In genomic region chr15:76169013-76169412, GRCh38 we compare ENCODE assay signal across 11 cellular contexts.
DNase-seq lines count a peak whose midpoint lies in the region; ATAC-seq and TF ChIP-seq lines count a peak whose summit lies in the region.
"Had no signal": no experiment of that assay in that cellular context is flagged by ENCODE, and none has a peak within 500 bp of the region (broad histone marks: within the 10 kb centered on the region; RNA-seq: fewer than 3 reads in every experiment).

No MANE protein-coding gene starts in this region.

- H3K27ac Mint-ChIP-seq in natural killer cell treated with Interleukin-12 subunit alpha and Interleukin-12 subunit beta and Interleukin-15 and Interleukin-18, amount 100 ng/mL, for 72 hours, result peak overlapping the region in 1 of 2 donors; percentile 36
- H3K27ac Mint-ChIP-seq: activated T-helper 1 cell treated with anti-CD3 and anti-CD28 coated beads, Interleukin-12 subunit alpha, Interleukin-12 subunit beta, Interleukin-2, Interleukin-4 antibody, amounts not matched to agents 30 ng/mL and 10 ng/mL and 1 ng/mL, durations not matched to agents 14 hours and 24 hours and 36 hours had no signal

- H3K4me3 ChIP-seq in brain microvascular endothelial cell (ENCODE audit: low read depth, low read length) (no peak overlapping the region), neuronal stem cell (ENCODE audit: low read length in 2 of 2) (no peak overlapping the region)

- no peak overlapping the region for H3K27ac ChIP-seq in brain microvascular endothelial cell
- H3K27ac ChIP-seq in neuronal stem cell (replicated peaks; ENCODE audit: low read length), result no peak overlapping the region

- H3K9me3 Mint-ChIP-seq in natural killer cell treated with Interleukin-12 subunit alpha and Interleukin-12 subunit beta and Interleukin-15 and Interleukin-18, amount 100 ng/mL, for 72 hours, result no peaks in the 10 kb centered on the region
- H3K9me3 Mint-ChIP-seq: activated T-helper 1 cell treated with anti-CD3 and anti-CD28 coated beads, Interleukin-12 subunit alpha, Interleukin-12 subunit beta, Interleukin-2, Interleukin-4 antibody, amounts not matched to agents 30 ng/mL and 10 ng/mL and 1 ng/mL, durations not matched to agents 14 hours and 24 hours and 36 hours had no signal

- no peak for ATAC-seq in natural killer cell treated with Interleukin-12 subunit alpha and Interleukin-12 subunit beta and Interleukin-15 and Interleukin-18, amount 100 ng/mL, for 72 hours
- no peak for ATAC-seq in HG02571 (IDR thresholded peaks at IDR 0.05; ENCODE audit: unreplicated experiment)

- peak overlapping the region; percentile 3 for H2AFZ ChIP-seq in neuronal stem cell (ENCODE audit: low read length)

- H3K36me3 Mint-ChIP-seq in natural killer cell treated with Interleukin-12 subunit alpha and Interleukin-12 subunit beta and Interleukin-15 and Interleukin-18, amount 100 ng/mL, for 72 hours, result no peaks in the 10 kb centered on the region

- no peak for TF ChIP-seq CTCF in brain microvascular endothelial cell (IDR thresholded peaks at IDR 0.05; ENCODE audit: low read depth, low read length, missing control alignments)

- H3K23ac ChIP-seq in neuronal stem cell (ENCODE audit: low read depth, low read length, poor library complexity), result no peak overlapping the region

- H3K4me3 Mint-ChIP-seq in natural killer cell treated with Interleukin-12 subunit alpha and Interleukin-12 subunit beta and Interleukin-15 and Interleukin-18, amount 100 ng/mL, for 72 hours, result no peak overlapping the region
- H3K4me3 Mint-ChIP-seq: activated T-helper 1 cell treated with anti-CD3 and anti-CD28 coated beads, Interleukin-12 subunit alpha, Interleukin-12 subunit beta, Interleukin-2, Interleukin-4 antibody, amounts not matched to agents 30 ng/mL and 10 ng/mL and 1 ng/mL, durations not matched to agents 14 hours and 24 hours and 36 hours had no signal

- H3K79me1 ChIP-seq in neuronal stem cell (ENCODE audit: low read depth, low read length), result no peaks in the 10 kb centered on the region

- H2BK5ac ChIP-seq in neuronal stem cell (ENCODE audit: low read length), result no peak overlapping the region

- H4K91ac ChIP-seq in neuronal stem cell (ENCODE audit: low read depth, low read length, poor library complexity), result no peak overlapping the region

- DNase-seq in NCI-H2171 treated with DMSO at 0.1 percent for 48 hours (lab: John Stamatoyannopoulos, UW), result peak; percentile 67
- no peak for DNase-seq in NCI-H2171 (lab: John Stamatoyannopoulos, UW)
- DNase-seq in NCI-H82 (lab: John Stamatoyannopoulos, UW), result peak; percentile 92
- DNase-seq in brain microvascular endothelial cell, result peak; percentile 40
- DNase-seq in neuronal stem cell (ENCODE audit: low spot score), result no peak
- DNase-seq in NCI-H146 treated with DMSO at 0.1 percent for 48 hours (lab: John Stamatoyannopoulos, UW; ENCODE audit: unreplicated experiment), result no peak
- DNase-seq in natural killer cell treated with Interleukin-12 subunit alpha and Interleukin-12 subunit beta and Interleukin-15 and Interleukin-18, amount 100 ng/mL, for 72 hours (ENCODE audit: low spot score), result no peak
- DNase-seq: 8988T, small intestine had no signal

- in situ Hi-C loops in brain microvascular endothelial cell (cut with HindIII; ENCODE audit: low pct_ligation_motif_present, low sequenced_read_pairs), result no loop called here

- WGBS in neuronal stem cell (ENCODE audit: extremely low coverage in 2 of 2, insufficient read length in 2 of 2, insufficient replicate concordance in 1 of 2), 2 donors, result no CpG with 5 or more reads among the region's 4 CpGs

- no peak overlapping the region for H3K4ac ChIP-seq in neuronal stem cell (ENCODE audit: low read length)

- no peak overlapping the region for H4K8ac ChIP-seq in neuronal stem cell (ENCODE audit: low read depth, low read length)

- H3K4me2 ChIP-seq in neuronal stem cell (ENCODE audit: insufficient read depth, low read length, poor library complexity, severe bottlenecking), result no peak overlapping the region

- peaks cover 0 to 3% of the 10 kb centered on the region in 2 donors for H3K9me3 ChIP-seq in neuronal stem cell (replicated peaks in 1 of 2; ENCODE audit: control insufficient read depth in 2 of 2, insufficient read depth in 1 of 2, low read depth in 1 of 2, low read length in 2 of 2)

- H3K4me1 Mint-ChIP-seq in natural killer cell treated with Interleukin-12 subunit alpha and Interleukin-12 subunit beta and Interleukin-15 and Interleukin-18, amount 100 ng/mL, for 72 hours (ENCODE audit: low read depth in 2 of 2), result no peaks in the 10 kb centered on the region

- no peak overlapping the region for H2BK120ac ChIP-seq in neuronal stem cell (ENCODE audit: low read depth, low read length)

- H3K14ac ChIP-seq in neuronal stem cell (ENCODE audit: low read length), result no peak overlapping the region

- H2BK12ac ChIP-seq in neuronal stem cell (ENCODE audit: low read length), result no peak overlapping the region

- H3K4me1 ChIP-seq in neuronal stem cell (ENCODE audit: control insufficient read depth in 2 of 2, insufficient read depth in 1 of 2, low read depth in 1 of 2, low read length in 2 of 2), result no peaks in the 10 kb centered on the region

- no peak overlapping the region for H3K9ac ChIP-seq in neuronal stem cell (ENCODE audit: low read depth, low read length, poor library complexity)

- H3K27me3 ChIP-seq in brain microvascular endothelial cell (replicated peaks) (no peaks in the 10 kb centered on the region), neuronal stem cell (ENCODE audit: control insufficient read depth in 3 of 3, insufficient read depth in 3 of 3, low read depth in 1 of 3, low read length in 3 of 3) (peaks cover 0 to 13% (median 0%) of the 10 kb centered on the region in 3 experiments)

- H3K36me3 ChIP-seq in brain microvascular endothelial cell (replicated peaks) (no peaks in the 10 kb centered on the region), neuronal stem cell (replicated peaks in 1 of 2; ENCODE audit: control insufficient read depth in 2 of 2, insufficient read depth in 2 of 2, low read length in 2 of 2) (no peaks in the 10 kb centered on the region)

- no peak overlapping the region for H3K18ac ChIP-seq in neuronal stem cell (ENCODE audit: low read length)

- peaks cover 6 to 9% of the 10 kb centered on the region in 2 donors for H3K27me3 Mint-ChIP-seq in natural killer cell treated with Interleukin-12 subunit alpha and Interleukin-12 subunit beta and Interleukin-15 and Interleukin-18, amount 100 ng/mL, for 72 hours

- H2BK15ac ChIP-seq in neuronal stem cell (ENCODE audit: low read length), result no peak overlapping the region

- no peak overlapping the region for H2AK5ac ChIP-seq in neuronal stem cell (ENCODE audit: low read depth, low read length)

Comparison
In these comparisons a context has a peak if more than half of its experiments do, and no peak if none do; other contexts are left out.
1. DNase-seq: peak in NCI-H2171 treated with DMSO at 0.1 percent for 48 hours (single experiment), NCI-H82 (single experiment) and brain microvascular endothelial cell (single experiment); none in NCI-H2171 (single experiment), neuronal stem cell (single experiment), NCI-H146 treated with DMSO at 0.1 percent for 48 hours (single experiment) and natural killer cell treated with Interleukin-12 subunit alpha and Interleukin-12 subunit beta and Interleukin-15 and Interleukin-18, amount 100 ng/mL, for 72 hours (single experiment).